ENCODE assay signal across 3 cellular contexts in the genomic region with DNA sequence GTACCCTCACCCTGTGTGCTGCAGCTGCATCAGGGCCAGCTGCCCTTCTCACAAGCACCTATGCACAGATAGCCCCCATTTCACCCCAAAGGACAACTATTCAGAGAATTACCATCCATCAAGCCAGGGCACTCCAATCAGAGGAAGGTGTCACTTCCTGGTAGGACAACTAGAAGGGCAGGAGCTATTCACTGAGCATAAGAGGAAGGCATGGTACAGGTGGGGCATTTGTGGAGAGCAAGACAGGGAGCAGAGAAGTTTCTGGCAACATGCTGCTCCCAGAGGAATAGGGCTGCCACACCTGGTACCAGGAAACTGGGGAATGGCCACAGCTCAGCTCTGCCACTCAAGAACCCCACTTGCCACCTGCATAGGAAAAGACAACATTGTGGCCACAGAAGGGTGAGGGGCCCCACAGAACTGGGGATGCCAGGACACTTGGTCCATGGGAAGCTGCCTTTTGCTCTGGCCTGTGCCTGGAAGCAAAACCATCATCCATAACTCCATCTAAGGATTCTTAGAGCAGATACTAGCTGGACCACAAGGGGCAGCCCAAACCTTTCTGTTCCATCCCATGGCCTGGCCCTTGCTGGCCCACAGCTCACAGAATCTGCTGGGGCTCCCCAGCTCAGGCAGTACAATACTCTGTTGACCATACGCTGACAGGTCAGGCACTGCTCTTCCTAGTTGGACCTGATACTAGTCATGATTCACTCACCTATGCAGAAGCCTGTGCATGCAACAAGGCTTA. TPM values are rescaled to one million over a fixed set of nuclear protein-coding genes. Genes with fewer than 3 reads are reported as not detected.
"Had no signal": no experiment of that assay in that cellular context is flagged by ENCODE, and none has a peak within 500 bp of the region (broad histone marks: within the 10 kb centered on the region; RNA-seq: fewer than 3 reads in every experiment).

No MANE protein-coding gene starts in this region.

RNA-seq across cellular contexts. Expression of gene NPY4R, which starts 25.8 kb away (rescaled TPM):
- total RNA-seq: Right ventricle myocardium inferior, RPMI7951, SJCRH30 had no signal
